ENCODE assay signal across 1 cellular context in the genomic region with DNA sequence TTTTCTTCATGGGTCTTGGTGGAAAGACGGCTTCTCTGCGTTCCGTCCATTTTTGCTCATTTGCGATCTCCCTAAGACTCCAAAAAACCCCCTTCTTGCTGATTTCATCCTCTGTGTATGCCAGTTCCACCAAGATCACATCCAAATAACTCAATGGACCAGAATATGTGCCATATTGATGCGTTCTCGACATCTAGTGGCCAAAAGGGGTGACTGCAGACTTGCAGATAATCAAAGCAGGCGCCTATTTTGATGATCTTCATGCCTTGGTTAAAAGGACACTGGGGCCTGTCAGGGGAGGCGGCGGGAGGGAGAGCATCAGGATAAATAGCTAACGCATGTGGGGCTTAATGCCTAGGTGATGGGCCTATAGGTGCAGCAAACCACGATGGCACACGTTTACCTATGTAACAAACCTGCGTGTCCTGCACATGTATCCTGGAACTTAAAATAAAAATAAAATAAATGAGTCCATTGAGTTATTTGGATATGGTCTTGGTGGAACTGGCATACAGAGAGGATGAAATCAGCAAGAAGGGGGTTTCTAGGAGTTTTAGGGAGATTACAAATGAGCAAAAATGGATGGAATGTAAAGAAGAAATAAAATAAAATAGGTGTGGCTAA.
TF ChIP-seq lines count a peak whose summit lies in the region.

No MANE protein-coding gene starts in this region.

TF ChIP-seq in H1, 55 proteins besides CTCF, POLR2A, EP300 and RAD21 (continued from another document):
- TF ChIP-seq, protein P1, sequence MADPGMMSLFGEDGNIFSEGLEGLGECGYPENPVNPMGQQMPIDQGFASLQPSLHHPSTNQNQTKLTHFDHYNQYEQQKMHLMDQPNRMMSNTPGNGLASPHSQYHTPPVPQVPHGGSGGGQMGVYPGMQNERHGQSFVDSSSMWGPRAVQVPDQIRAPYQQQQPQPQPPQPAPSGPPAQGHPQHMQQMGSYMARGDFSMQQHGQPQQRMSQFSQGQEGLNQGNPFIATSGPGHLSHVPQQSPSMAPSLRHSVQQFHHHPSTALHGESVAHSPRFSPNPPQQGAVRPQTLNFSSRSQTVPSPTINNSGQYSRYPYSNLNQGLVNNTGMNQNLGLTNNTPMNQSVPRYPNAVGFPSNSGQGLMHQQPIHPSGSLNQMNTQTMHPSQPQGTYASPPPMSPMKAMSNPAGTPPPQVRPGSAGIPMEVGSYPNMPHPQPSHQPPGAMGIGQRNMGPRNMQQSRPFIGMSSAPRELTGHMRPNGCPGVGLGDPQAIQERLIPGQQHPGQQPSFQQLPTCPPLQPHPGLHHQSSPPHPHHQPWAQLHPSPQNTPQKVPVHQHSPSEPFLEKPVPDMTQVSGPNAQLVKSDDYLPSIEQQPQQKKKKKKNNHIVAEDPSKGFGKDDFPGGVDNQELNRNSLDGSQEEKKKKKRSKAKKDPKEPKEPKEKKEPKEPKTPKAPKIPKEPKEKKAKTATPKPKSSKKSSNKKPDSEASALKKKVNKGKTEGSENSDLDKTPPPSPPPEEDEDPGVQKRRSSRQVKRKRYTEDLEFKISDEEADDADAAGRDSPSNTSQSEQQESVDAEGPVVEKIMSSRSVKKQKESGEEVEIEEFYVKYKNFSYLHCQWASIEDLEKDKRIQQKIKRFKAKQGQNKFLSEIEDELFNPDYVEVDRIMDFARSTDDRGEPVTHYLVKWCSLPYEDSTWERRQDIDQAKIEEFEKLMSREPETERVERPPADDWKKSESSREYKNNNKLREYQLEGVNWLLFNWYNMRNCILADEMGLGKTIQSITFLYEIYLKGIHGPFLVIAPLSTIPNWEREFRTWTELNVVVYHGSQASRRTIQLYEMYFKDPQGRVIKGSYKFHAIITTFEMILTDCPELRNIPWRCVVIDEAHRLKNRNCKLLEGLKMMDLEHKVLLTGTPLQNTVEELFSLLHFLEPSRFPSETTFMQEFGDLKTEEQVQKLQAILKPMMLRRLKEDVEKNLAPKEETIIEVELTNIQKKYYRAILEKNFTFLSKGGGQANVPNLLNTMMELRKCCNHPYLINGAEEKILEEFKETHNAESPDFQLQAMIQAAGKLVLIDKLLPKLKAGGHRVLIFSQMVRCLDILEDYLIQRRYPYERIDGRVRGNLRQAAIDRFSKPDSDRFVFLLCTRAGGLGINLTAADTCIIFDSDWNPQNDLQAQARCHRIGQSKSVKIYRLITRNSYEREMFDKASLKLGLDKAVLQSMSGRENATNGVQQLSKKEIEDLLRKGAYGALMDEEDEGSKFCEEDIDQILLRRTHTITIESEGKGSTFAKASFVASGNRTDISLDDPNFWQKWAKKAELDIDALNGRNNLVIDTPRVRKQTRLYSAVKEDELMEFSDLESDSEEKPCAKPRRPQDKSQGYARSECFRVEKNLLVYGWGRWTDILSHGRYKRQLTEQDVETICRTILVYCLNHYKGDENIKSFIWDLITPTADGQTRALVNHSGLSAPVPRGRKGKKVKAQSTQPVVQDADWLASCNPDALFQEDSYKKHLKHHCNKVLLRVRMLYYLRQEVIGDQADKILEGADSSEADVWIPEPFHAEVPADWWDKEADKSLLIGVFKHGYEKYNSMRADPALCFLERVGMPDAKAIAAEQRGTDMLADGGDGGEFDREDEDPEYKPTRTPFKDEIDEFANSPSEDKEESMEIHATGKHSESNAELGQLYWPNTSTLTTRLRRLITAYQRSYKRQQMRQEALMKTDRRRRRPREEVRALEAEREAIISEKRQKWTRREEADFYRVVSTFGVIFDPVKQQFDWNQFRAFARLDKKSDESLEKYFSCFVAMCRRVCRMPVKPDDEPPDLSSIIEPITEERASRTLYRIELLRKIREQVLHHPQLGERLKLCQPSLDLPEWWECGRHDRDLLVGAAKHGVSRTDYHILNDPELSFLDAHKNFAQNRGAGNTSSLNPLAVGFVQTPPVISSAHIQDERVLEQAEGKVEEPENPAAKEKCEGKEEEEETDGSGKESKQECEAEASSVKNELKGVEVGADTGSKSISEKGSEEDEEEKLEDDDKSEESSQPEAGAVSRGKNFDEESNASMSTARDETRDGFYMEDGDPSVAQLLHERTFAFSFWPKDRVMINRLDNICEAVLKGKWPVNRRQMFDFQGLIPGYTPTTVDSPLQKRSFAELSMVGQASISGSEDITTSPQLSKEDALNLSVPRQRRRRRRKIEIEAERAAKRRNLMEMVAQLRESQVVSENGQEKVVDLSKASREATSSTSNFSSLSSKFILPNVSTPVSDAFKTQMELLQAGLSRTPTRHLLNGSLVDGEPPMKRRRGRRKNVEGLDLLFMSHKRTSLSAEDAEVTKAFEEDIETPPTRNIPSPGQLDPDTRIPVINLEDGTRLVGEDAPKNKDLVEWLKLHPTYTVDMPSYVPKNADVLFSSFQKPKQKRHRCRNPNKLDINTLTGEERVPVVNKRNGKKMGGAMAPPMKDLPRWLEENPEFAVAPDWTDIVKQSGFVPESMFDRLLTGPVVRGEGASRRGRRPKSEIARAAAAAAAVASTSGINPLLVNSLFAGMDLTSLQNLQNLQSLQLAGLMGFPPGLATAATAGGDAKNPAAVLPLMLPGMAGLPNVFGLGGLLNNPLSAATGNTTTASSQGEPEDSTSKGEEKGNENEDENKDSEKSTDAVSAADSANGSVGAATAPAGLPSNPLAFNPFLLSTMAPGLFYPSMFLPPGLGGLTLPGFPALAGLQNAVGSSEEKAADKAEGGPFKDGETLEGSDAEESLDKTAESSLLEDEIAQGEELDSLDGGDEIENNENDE (IDR thresholded peaks at IDR 0.05; ENCODE audit: insufficient replicate concordance, low read length): no peak
TF ChIP-seq in H1: peak in this region for 1.
